Comparison of ENCODE assay signal across 4 cellular contexts in the genomic region with DNA sequence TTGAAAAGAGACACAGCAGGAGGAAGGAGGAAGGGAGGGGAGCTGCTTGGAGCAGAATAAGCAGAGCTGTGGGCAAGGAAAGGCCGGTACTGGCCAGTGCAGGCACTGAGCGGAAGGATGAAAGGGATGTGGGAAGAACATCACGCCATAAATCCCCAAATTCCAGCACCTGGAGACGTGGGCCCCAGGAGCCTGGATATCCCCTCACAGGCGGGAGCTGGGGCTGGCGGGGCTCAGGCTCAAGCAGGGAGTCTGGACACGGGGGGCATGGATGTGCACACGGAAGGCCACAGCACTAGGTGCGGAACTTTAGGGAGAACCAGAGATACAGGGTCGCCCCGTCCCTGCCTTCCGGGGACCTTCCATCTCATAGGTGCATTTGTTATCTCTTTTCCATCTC.
"Had no signal": no experiment of that assay in that cellular context is flagged by ENCODE, and none has a peak within 500 bp of the region (broad histone marks: within the 10 kb centered on the region; RNA-seq: fewer than 3 reads in every experiment).

No MANE protein-coding gene starts in this region.

- DNase-seq: GM23248, H9, HCEC 1CT, IMR-90 had no signal

- H3K27ac ChIP-seq: GM23248 had no signal

- H3K4me3 Mint-ChIP-seq: H9 had no signal

- H3K4me3 ChIP-seq: GM23248 had no signal

- H3K27ac Mint-ChIP-seq: H9 had no signal

- H2AFZ ChIP-seq: GM23248 had no signal
